10 cellular contexts compared by ENCODE assay signal in genomic region chr22:29617922-29618629, GRCh38. TPM values are rescaled to one million over a fixed set of nuclear protein-coding genes. Genes with fewer than 3 reads are reported as not detected.
DNase-seq lines count a peak whose midpoint lies in the region; ATAC-seq, FAIRE-seq and TF ChIP-seq lines count a peak whose summit lies in the region.
"Had no signal": no experiment of that assay in that cellular context is flagged by ENCODE, and none has a peak within 500 bp of the region (broad histone marks: within the 10 kb centered on the region; RNA-seq: fewer than 3 reads in every experiment).

No MANE protein-coding gene starts in this region.

- FAIRE-seq in endothelial cell of umbilical vein (lab: Jason Lieb, UNC) = peak; percentile 12

- no peaks in the 10 kb centered on the region for H3K27me3 ChIP-seq in endothelial cell of umbilical vein (ENCODE audit: control insufficient read depth in 2 of 2, insufficient read depth in 2 of 2, low read length in 2 of 2)
- no peaks in the 10 kb centered on the region for H3K27me3 ChIP-seq in skeletal muscle satellite cell (ENCODE audit: control insufficient read depth, insufficient read depth, low read length)
- H3K27me3 ChIP-seq in aorta (ENCODE audit: control insufficient read depth in 1 of 2, insufficient read depth in 2 of 2, low read length in 1 of 2) = no peaks in the 10 kb centered on the region
- H3K27me3 ChIP-seq: ascending aorta, BE2C had no signal

- POLR2A ChIA-PET in endothelial cell of umbilical vein (lab: Charles Lee) = no interaction called here

- no TSS peak for BruUV-seq in endothelial cell of umbilical vein (replicated peaks; lab: Mats Ljungman, UMichigan)

- dilution Hi-C loops in endothelial cell of umbilical vein (cut with MboI; ENCODE audit: extremely low pct_ligation_motif_present, low sequenced_read_pairs) = no loop called here

- H3K36me3 ChIP-seq in endothelial cell of umbilical vein (ENCODE audit: control insufficient read depth in 2 of 2, extremely low read depth in 1 of 2, insufficient read depth in 2 of 2, low read length in 2 of 2) = no peaks in the 10 kb centered on the region
- no peaks in the 10 kb centered on the region for H3K36me3 ChIP-seq in skeletal muscle satellite cell (ENCODE audit: insufficient read depth, low read length)
- no peaks in the 10 kb centered on the region for H3K36me3 ChIP-seq in aorta (ENCODE audit: control insufficient read depth in 1 of 2, insufficient read depth in 2 of 2, low read length in 1 of 2)
- H3K36me3 ChIP-seq: ascending aorta, BE2C had no signal

- DNase-seq in T-helper 1 cell = no peak
- DNase-seq in NCI-H748 (lab: John Stamatoyannopoulos, UW; ENCODE audit: unreplicated experiment) = peak; percentile 63
- no peak for DNase-seq in endothelial cell of umbilical vein (ENCODE audit: low read depth, low spot score)
- no peak for DNase-seq in T-helper 9 cell
- no peak for DNase-seq in aorta
- no peak for DNase-seq in stimulated activated CD8-positive, alpha-beta memory T cell treated with anti-CD3 and anti-CD28 coated beads, Interleukin-4, amount 100 ng/mL, for 48 hours
- DNase-seq: BE2C had no signal

- H2AFZ ChIP-seq in endothelial cell of umbilical vein (ENCODE audit: low read depth, low read length) = no peak overlapping the region

- no peaks in the 10 kb centered on the region for H3K9me3 Mint-ChIP-seq in T-helper 1 cell treated with Interleukin-12 subunit alpha and Interleukin-12 subunit beta and Interleukin-4 antibody, amounts not matched to agents 30 μg/mL and 1 μg/mL, for 36 hours

- H3K79me2 ChIP-seq in endothelial cell of umbilical vein (ENCODE audit: control insufficient read depth, insufficient read depth, low read length) = peaks cover 81% of the 10 kb centered on the region

- peak overlapping the region; percentile 10 for H3K27ac Mint-ChIP-seq in T-helper 1 cell treated with Interleukin-12 subunit alpha and Interleukin-12 subunit beta and Interleukin-4 antibody, amounts not matched to agents 30 μg/mL and 1 μg/mL, for 36 hours

- H3K9ac ChIP-seq in endothelial cell of umbilical vein (replicated peaks; ENCODE audit: extremely low read depth, insufficient read depth, low read length) (no peak overlapping the region), skeletal muscle satellite cell (ENCODE audit: low read depth, low read length) (peak overlapping the region; percentile 44)

- 8 to 20% methylated on average over 2 of the region's 2 CpGs for WGBS in aorta, 2 donors

- peaks cover 25% of the 10 kb centered on the region for H3K4me1 Mint-ChIP-seq in T-helper 1 cell treated with Interleukin-12 subunit alpha and Interleukin-12 subunit beta and Interleukin-4 antibody, amounts not matched to agents 30 μg/mL and 1 μg/mL, for 36 hours (ENCODE audit: low read depth)

- H3K27me3 Mint-ChIP-seq in T-helper 1 cell treated with Interleukin-12 subunit alpha and Interleukin-12 subunit beta and Interleukin-4 antibody, amounts not matched to agents 30 μg/mL and 1 μg/mL, for 36 hours (ENCODE audit: low read depth) = no peaks in the 10 kb centered on the region

- H3K9me1 ChIP-seq in endothelial cell of umbilical vein (replicated peaks; ENCODE audit: control insufficient read depth, extremely low read depth, insufficient read depth, low read length) = no peaks in the 10 kb centered on the region

- intact Hi-C loops in endothelial cell of umbilical vein (cut with micrococcal nuclease) (no loop called here), aorta (cut with DNase I) (no loop called here)

- TF ChIP-seq POLR2A in endothelial cell of umbilical vein (IDR thresholded peaks at IDR 0.05; ENCODE audit: low read depth, low read length) = no peak

- no peak for TF ChIP-seq CTCF in endothelial cell of umbilical vein (IDR thresholded peaks at IDR 0.05; ENCODE audit: extremely low read depth in 1 of 2, insufficient read depth in 1 of 2, low read depth in 1 of 2, low read length in 2 of 2)

- no peak for ATAC-seq in aorta (ENCODE audit: low FRiP score)

- H3K4me2 ChIP-seq in endothelial cell of umbilical vein (ENCODE audit: insufficient read depth, low read length) (no peak overlapping the region), skeletal muscle satellite cell (ENCODE audit: low read length) (peak overlapping the region; percentile 1)

- H3K36me3 Mint-ChIP-seq in T-helper 1 cell treated with Interleukin-12 subunit alpha and Interleukin-12 subunit beta and Interleukin-4 antibody, amounts not matched to agents 30 μg/mL and 1 μg/mL, for 36 hours (ENCODE audit: low read depth) = peaks cover 2% of the 10 kb centered on the region

- H3K4me3 Mint-ChIP-seq in T-helper 1 cell treated with Interleukin-12 subunit alpha and Interleukin-12 subunit beta and Interleukin-4 antibody, amounts not matched to agents 30 μg/mL and 1 μg/mL, for 36 hours = no peak overlapping the region

- CTCF ChIA-PET in endothelial cell of umbilical vein (lab: Charles Lee) = interaction anchor here (0.8 to 2.8 kb wide), 3 partner anchors 7 to 28 kb away, joined by 3 to 23 read pairs (median 12); no protein-coding TSS in a partner anchor

- H3K9me3 ChIP-seq in endothelial cell of umbilical vein (replicated peaks; ENCODE audit: control insufficient read depth, insufficient read depth, low read length) (no peaks in the 10 kb centered on the region), skeletal muscle satellite cell (replicated peaks; ENCODE audit: low read length) (no peaks in the 10 kb centered on the region), aorta (ENCODE audit: control insufficient read depth, low read length) (no peaks in the 10 kb centered on the region)
- H3K9me3 ChIP-seq: ascending aorta, BE2C had no signal

- H3K4me1 ChIP-seq in endothelial cell of umbilical vein (ENCODE audit: control insufficient read depth, extremely low read depth, insufficient read depth, low read length) (peaks cover 38% of the 10 kb centered on the region), skeletal muscle satellite cell (ENCODE audit: control insufficient read depth, insufficient read depth, low read length) (peaks cover 47% of the 10 kb centered on the region), aorta (ENCODE audit: control insufficient read depth in 1 of 2, insufficient read depth in 2 of 2, low read length in 2 of 2) (peaks cover 0 to 6% of the 10 kb centered on the region in 2 donors)
- H3K4me1 ChIP-seq: BE2C had no signal

- H4K20me1 ChIP-seq in endothelial cell of umbilical vein (replicated peaks; ENCODE audit: control insufficient read depth, extremely low read depth, insufficient read depth, low read length) = no peaks in the 10 kb centered on the region

- H3K4me3 ChIP-seq in endothelial cell of umbilical vein (replicated peaks in 1 of 3; ENCODE audit: insufficient read depth in 1 of 3, low read depth in 1 of 3, low read length in 3 of 3) (no peak overlapping the region), skeletal muscle satellite cell (ENCODE audit: low read length) (no peak overlapping the region), aorta (ENCODE audit: low read length in 2 of 2) (no peak overlapping the region)
- H3K4me3 ChIP-seq: ascending aorta had no signal

- H3K27ac ChIP-seq in endothelial cell of umbilical vein (ENCODE audit: insufficient read depth, low read depth, low read length) (peak overlapping the region; percentile 4), aorta (ENCODE audit: low read depth in 1 of 2, low read length in 2 of 2) (no peak overlapping the region)
- H3K27ac ChIP-seq: ascending aorta had no signal

TF ChIP-seq in endothelial cell of umbilical vein, 7 proteins besides CTCF, POLR2A, EP300 and RAD21:
- TF ChIP-seq JUN (IDR thresholded peaks at IDR 0.05; ENCODE audit: borderline replicate concordance, insufficient read depth, insufficient read length, low read depth) = peak; percentile 14
- peak; percentile 25 for TF ChIP-seq FOS (IDR thresholded peaks at IDR 0.05; ENCODE audit: borderline replicate concordance, insufficient read depth, low read length)
- TF ChIP-seq EZH2 (IDR thresholded peaks at IDR 0.05; ENCODE audit: borderline replicate concordance, low read depth, low read length, severe bottlenecking) = no peak
TF ChIP-seq in endothelial cell of umbilical vein: peak in this region for 2.

RNA-seq across cellular contexts. Expression of gene NF2, which starts 14.6 kb away (rescaled TPM):
- total RNA-seq in endothelial cell of umbilical vein (114 and 115 TPM in 2 replicates), aorta (10 to 100 TPM; 35.6 TPM)
- polyA plus RNA-seq in endothelial cell of umbilical vein (27.8 and 33.8 TPM in 2 replicates), aorta (1 to 10 TPM; 5.0 to 9.3 TPM)
- polyA plus RNA-seq in endothelial cell of umbilical vein (2011; cell fraction: cytosol; rRNA removed) = 34.5 and 37.1 TPM in 2 replicates
- 30.8 and 43.2 TPM in 2 replicates for polyA plus RNA-seq in endothelial cell of umbilical vein (2011; cell fraction: nucleus; rRNA removed)
- 30.4 and 40.0 TPM in 2 replicates for polyA plus RNA-seq in endothelial cell of umbilical vein (2012)
- polyA minus RNA-seq in endothelial cell of umbilical vein = 64.5 and 65.3 TPM in 2 replicates
- polyA minus RNA-seq in endothelial cell of umbilical vein (2011; cell fraction: cytosol; rRNA and poly(A)+ RNA removed) = 18.5 TPM
- 31.3 and 39.8 TPM in 2 replicates for polyA minus RNA-seq in endothelial cell of umbilical vein (2011; cell fraction: nucleus; rRNA and poly(A)+ RNA removed)
- 83.9 and 91.5 TPM in 2 replicates for total RNA-seq in skeletal muscle satellite cell (2012; rRNA removed)

RNA-seq across cellular contexts. Expression of gene NIPSNAP1, which starts 37.2 kb away (rescaled TPM):
- total RNA-seq in endothelial cell of umbilical vein (51.2 and 51.3 TPM in 2 replicates), aorta (10 to 100 TPM in 1 of 2 donors, 1 to 10 TPM in 1; 8.8 to 19.9 TPM)
- polyA plus RNA-seq in endothelial cell of umbilical vein (36.6 and 40.0 TPM in 2 replicates), aorta (10 to 100 TPM; 14.3 to 18.9 TPM)
- polyA plus RNA-seq in endothelial cell of umbilical vein (2011; cell fraction: cytosol; rRNA removed) = 53.2 and 53.9 TPM in 2 replicates
- polyA plus RNA-seq in endothelial cell of umbilical vein (2011; cell fraction: nucleus; rRNA removed) = 36.6 and 42.5 TPM in 2 replicates
- polyA plus RNA-seq in endothelial cell of umbilical vein (2012) = 43.8 and 46.6 TPM in 2 replicates
- 35.5 and 38.3 TPM in 2 replicates for polyA minus RNA-seq in endothelial cell of umbilical vein
- 10.8 TPM for polyA minus RNA-seq in endothelial cell of umbilical vein (2011; cell fraction: cytosol; rRNA and poly(A)+ RNA removed)
- 9.3 and 12.0 TPM in 2 replicates for polyA minus RNA-seq in endothelial cell of umbilical vein (2011; cell fraction: nucleus; rRNA and poly(A)+ RNA removed)
- total RNA-seq in skeletal muscle satellite cell (2012; rRNA removed) = 37.8 and 51.5 TPM in 2 replicates
